Comparison of ENCODE assay signal across 1 cellular context in the genomic region with DNA sequence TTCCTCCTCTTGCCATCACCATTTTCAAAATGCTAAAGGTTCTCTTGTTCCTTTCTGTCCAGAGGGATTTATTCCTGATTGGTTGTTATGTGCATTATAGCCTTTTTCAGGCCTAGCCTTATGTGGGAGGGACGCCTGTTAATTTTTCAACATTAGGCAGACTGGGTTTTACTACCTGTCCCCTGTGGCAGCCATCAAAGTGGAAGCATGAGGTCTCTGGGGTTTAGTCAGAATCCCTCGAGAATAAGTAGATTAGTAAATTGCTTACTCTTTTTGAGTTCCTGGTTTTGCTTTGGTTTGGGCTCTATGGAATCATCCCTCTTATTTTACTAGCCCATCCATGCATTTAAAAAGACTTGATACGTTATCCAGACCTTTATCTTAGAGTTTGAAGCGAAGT.
A peak's percentile ranks its signal among the peaks of the same experiment; 100 is the strongest.
TF ChIP-seq lines count a peak whose summit lies in the region.

No MANE protein-coding gene starts in this region.

TF ChIP-seq in GM12878, 131 proteins besides CTCF, POLR2A, EP300 and RAD21:
- TF ChIP-seq BRCA1 (IDR thresholded peaks at IDR 0.05; ENCODE audit: low read depth, low read length) (no peak), MEF2B (IDR thresholded peaks at IDR 0.05; ENCODE audit: partially characterized antibody, poor library complexity, severe bottlenecking) (peak; percentile 93)
